17 cellular contexts compared by ENCODE assay signal in genomic region chr1:218315638-218316037, GRCh38. TPM values are rescaled to one million over a fixed set of nuclear protein-coding genes. Genes with fewer than 3 reads are reported as not detected.
A peak's percentile ranks its signal among the peaks of the same experiment; 100 is the strongest.
DNase-seq lines count a peak whose midpoint lies in the region; FAIRE-seq and TF ChIP-seq lines count a peak whose summit lies in the region.
"Had no signal": no experiment of that assay in that cellular context is flagged by ENCODE, and none has a peak within 500 bp of the region (broad histone marks: within the 10 kb centered on the region; RNA-seq: fewer than 3 reads in every experiment).

No MANE protein-coding gene starts in this region.

- H2BK120ac ChIP-seq in mesendoderm (ENCODE audit: low read depth, low read length): no peak overlapping the region

- peak overlapping the region; percentile 44 for H3K27ac Mint-ChIP-seq in endodermal cell
- H3K27ac Mint-ChIP-seq: B cell; CD4-positive, CD25-positive, alpha-beta regulatory T cell had no signal

- H3K23ac ChIP-seq in mesendoderm (ENCODE audit: low read length): no peak overlapping the region

- H3K9me3 Mint-ChIP-seq in endodermal cell: no peaks in the 10 kb centered on the region
- H3K9me3 Mint-ChIP-seq: CD8-positive, alpha-beta memory T cell had no signal

- peak; percentile 53 for FAIRE-seq in D721Med (lab: Jason Lieb, UNC)
- FAIRE-seq: H54 had no signal

- no peak overlapping the region for H2BK5ac ChIP-seq in mesendoderm (ENCODE audit: low read length)

- H3K4me1 ChIP-seq in SJSA1 (replicated peaks) (peaks cover 36% of the 10 kb centered on the region), endodermal cell (ENCODE audit: control insufficient read depth, insufficient read depth, low read length) (no peaks in the 10 kb centered on the region), mesendoderm (ENCODE audit: control insufficient read depth, low read depth, low read length) (no peaks in the 10 kb centered on the region)

- H3K18ac ChIP-seq in mesendoderm (ENCODE audit: low read length): no peak overlapping the region

- no peak overlapping the region for H2BK15ac ChIP-seq in mesendoderm (replicated peaks; ENCODE audit: low read depth)

- H3K79me1 ChIP-seq in mesendoderm (ENCODE audit: low read length): no peaks in the 10 kb centered on the region

- DNase-seq in D721Med (ENCODE audit: insufficient read length, low spot score) (no peak), SJSA1 (ENCODE audit: low read depth in 1 of 2, low spot score in 2 of 2) (peak; percentile 61 to 74), endodermal cell (no peak), mesendoderm (peak; percentile 31), DMS153 treated with DMSO at 0.1 percent for 48 hours (lab: John Stamatoyannopoulos, UW; ENCODE audit: unreplicated experiment) (no peak), T-helper 2 cell (no peak), kidney tubule cell (ENCODE audit: low spot score) (no peak)
- DNase-seq: 8988T; C1 segment of cervical spinal cord; CD4-positive, CD25-positive, alpha-beta regulatory T cell; CD8-positive, alpha-beta memory T cell; COR-L47; DMS79; GF-D8; HCEC 1CT had no signal

- TF ChIP-seq CTCF in D721Med (IDR thresholded peaks at IDR 0.05; ENCODE audit: insufficient read depth, missing control alignments): no peak
- TF ChIP-seq CTCF in endodermal cell (conservative IDR thresholded peaks at IDR 0.05): no peak

- 86 to 93% methylated on average over 1 to 4 of the region's 4 CpGs for WGBS in endodermal cell (ENCODE audit: insufficient coverage in 1 of 2, insufficient read length in 1 of 2), 2 experiments
- no CpG with 5 or more reads among the region's 4 CpGs for WGBS in mesendoderm (ENCODE audit: extremely low coverage, insufficient coverage, low lambda C conversion rate)

- H4K5ac ChIP-seq in mesendoderm (ENCODE audit: low read length): no peak overlapping the region

- no peak overlapping the region for H3K4me3 ChIP-seq in SJSA1
- no peak overlapping the region for H3K4me3 ChIP-seq in endodermal cell (ENCODE audit: low read length)
- H3K4me3 ChIP-seq in mesendoderm (ENCODE audit: low read length): no peak overlapping the region

- no peak overlapping the region for H3K4me2 ChIP-seq in mesendoderm (ENCODE audit: low read length)

- H3K9ac ChIP-seq in endodermal cell (ENCODE audit: extremely low read depth, low read length, poor library complexity, severe bottlenecking) (no peak overlapping the region), mesendoderm (ENCODE audit: low read length) (no peak overlapping the region)

- no peak overlapping the region for H2AK5ac ChIP-seq in mesendoderm (ENCODE audit: low read length)

- no peaks in the 10 kb centered on the region for H3K79me2 ChIP-seq in mesendoderm (ENCODE audit: control insufficient read depth, insufficient read depth, low read length)

- H3K4me1 Mint-ChIP-seq in endodermal cell: peaks cover 13% of the 10 kb centered on the region
- H3K4me1 Mint-ChIP-seq: B cell had no signal

- peaks cover 26% of the 10 kb centered on the region for H3K36me3 Mint-ChIP-seq in endodermal cell (ENCODE audit: low read depth)

- H3K27me3 ChIP-seq in SJSA1 (replicated peaks) (no peaks in the 10 kb centered on the region), endodermal cell (ENCODE audit: control insufficient read depth, insufficient read depth, low read length, poor library complexity, severe bottlenecking) (no peaks in the 10 kb centered on the region), mesendoderm (ENCODE audit: insufficient read depth, low read length, poor library complexity) (no peaks in the 10 kb centered on the region)

- H3K27ac ChIP-seq in SJSA1 (peak overlapping the region; percentile 51), endodermal cell (ENCODE audit: low read depth, low read length) (no peak overlapping the region), mesendoderm (ENCODE audit: low read depth, low read length) (no peak overlapping the region)

- H3K4me3 Mint-ChIP-seq in endodermal cell: no peak overlapping the region
- H3K4me3 Mint-ChIP-seq: B cell; CD4-positive, CD25-positive, alpha-beta regulatory T cell; CD8-positive, alpha-beta memory T cell had no signal

- H3K56ac ChIP-seq in mesendoderm (ENCODE audit: low read length): no peak overlapping the region

- H4K8ac ChIP-seq in mesendoderm (ENCODE audit: low read depth, low read length): no peak overlapping the region

- H3K36me3 ChIP-seq in SJSA1: peaks cover 23% of the 10 kb centered on the region
- peaks cover 24% of the 10 kb centered on the region for H3K36me3 ChIP-seq in endodermal cell (ENCODE audit: control insufficient read depth, insufficient read depth, low read length)
- H3K36me3 ChIP-seq in mesendoderm (ENCODE audit: control insufficient read depth, insufficient read depth, low read length): no peaks in the 10 kb centered on the region

- H3K9me3 ChIP-seq in SJSA1 (replicated peaks): no peaks in the 10 kb centered on the region
- H3K9me3 ChIP-seq in endodermal cell (ENCODE audit: control insufficient read depth, low read length): peaks cover 12% of the 10 kb centered on the region

- H3K4ac ChIP-seq in mesendoderm (ENCODE audit: low read depth, low read length): no peak overlapping the region

- H3K27me3 Mint-ChIP-seq in endodermal cell (ENCODE audit: insufficient read depth): no peaks in the 10 kb centered on the region
- H3K27me3 Mint-ChIP-seq: B cell; CD4-positive, CD25-positive, alpha-beta regulatory T cell; CD8-positive, alpha-beta memory T cell had no signal

RNA-seq across cellular contexts. Expression of gene TGFB2, which starts 29.5 kb away (rescaled TPM):
- 3.4 and 7.4 TPM in 2 replicates for total RNA-seq in SJSA1 (2014; rRNA removed; shearing (Covaris generic))
- total RNA-seq in endodermal cell: 1 to 10 TPM in 1 of 2 donors, under 1 TPM in 1; 0.11 to 1.2 TPM
- polyA plus RNA-seq in endodermal cell (2013, experiment 1 of 2): 16.2 TPM
- polyA plus RNA-seq in endodermal cell (2013, experiment 2 of 2): 17.1 TPM
- polyA plus RNA-seq in mesendoderm (2013, experiment 1 of 2): 0.97 TPM
- polyA plus RNA-seq in mesendoderm (2013, experiment 2 of 2): 0.81 TPM
- total RNA-seq: CD4-positive, CD25-positive, alpha-beta regulatory T cell; CD8-positive, alpha-beta memory T cell had no signal
- polyA plus RNA-seq: CD4-positive, CD25-positive, alpha-beta regulatory T cell; CD8-positive, alpha-beta memory T cell had no signal

RNA-seq across cellular contexts. Expression of gene RRP15, which starts 30.5 kb away (rescaled TPM):
- 10.6 and 16.7 TPM in 2 replicates for total RNA-seq in SJSA1 (2014; rRNA removed; shearing (Covaris generic))
- total RNA-seq in endodermal cell: 10 to 100 TPM; 24.9 to 27.3 TPM
- 16.4 TPM for polyA plus RNA-seq in endodermal cell (2013, experiment 1 of 2)
- 15.0 TPM for polyA plus RNA-seq in endodermal cell (2013, experiment 2 of 2)
- polyA plus RNA-seq in mesendoderm (2013, experiment 1 of 2): 103 TPM
- polyA plus RNA-seq in mesendoderm (2013, experiment 2 of 2): 103 TPM

Comparison
In these comparisons a context has a peak if more than half of its experiments do, and no peak if none do; other contexts are left out.
1. DNase-seq: peak in SJSA1 (2 of 2) and mesendoderm (single experiment); none in D721Med (single experiment), endodermal cell (single experiment), DMS153 treated with DMSO at 0.1 percent for 48 hours (single experiment), T-helper 2 cell (0 of 5) and kidney tubule cell (single experiment).